1 cellular context compared by ENCODE assay signal in genomic region chr2:216553841-216554240, GRCh38.
A peak's percentile ranks its signal among the peaks of the same experiment; 100 is the strongest.
TF ChIP-seq lines count a peak whose summit lies in the region.

No MANE protein-coding gene starts in this region.

TF ChIP-seq in HepG2, 621 proteins besides CTCF, POLR2A, EP300 and RAD21:
- no peak for TF ChIP-seq NFYC (CRISPR knock-in tag; IDR thresholded peaks at IDR 0.05)
- TF ChIP-seq ZNF44 (CRISPR knock-in tag; IDR thresholded peaks at IDR 0.05) = 0 out of 2 replicates have a peak, but pooled peaks have one; percentile 4
- 0 out of 2 replicates have a peak, but pooled peaks have one; percentile 40 for TF ChIP-seq ZNF350 (CRISPR knock-in tag; IDR thresholded peaks at IDR 0.05; ENCODE audit: borderline replicate concordance, low read depth)
- TF ChIP-seq ZMAT3 (CRISPR knock-in tag; conservative IDR thresholded peaks at IDR 0.05) = 0 out of 2 replicates have a peak, but pooled peaks have one; percentile 4
- TF ChIP-seq HOXA3 (CRISPR knock-in tag; IDR thresholded peaks at IDR 0.05) = no peak
- TF ChIP-seq ONECUT2 (CRISPR knock-in tag; IDR thresholded peaks at IDR 0.05) = no peak
- TF ChIP-seq ZNF605 (CRISPR knock-in tag; IDR thresholded peaks at IDR 0.05) = 0 out of 2 replicates have a peak, but pooled peaks have one; percentile 4
- 0 out of 2 replicates have a peak, but pooled peaks have one; percentile 28 for TF ChIP-seq THAP9 (CRISPR knock-in tag; IDR thresholded peaks at IDR 0.05; ENCODE audit: borderline replicate concordance)
